17 cellular contexts compared by ENCODE assay signal in the genomic region with DNA sequence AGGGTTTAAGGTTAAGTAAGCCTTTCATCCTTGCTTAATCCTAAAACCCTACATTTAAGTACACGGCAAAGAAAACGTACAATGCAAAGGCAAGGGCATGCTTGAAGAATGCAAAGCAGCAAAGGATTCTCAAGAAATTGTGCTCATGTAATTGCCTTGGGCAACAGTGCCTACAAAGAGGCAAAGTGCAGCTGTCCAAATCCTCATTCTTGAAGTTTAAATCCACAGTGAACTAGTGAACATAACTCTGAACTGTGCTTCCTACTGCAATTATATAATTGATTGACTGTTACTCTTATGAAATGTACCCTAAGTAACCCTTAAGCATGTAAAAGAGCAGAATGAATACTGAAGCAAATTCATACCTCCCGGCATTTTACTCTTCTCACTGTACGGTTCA.
DNase-seq lines count a peak whose midpoint lies in the region; TF ChIP-seq lines count a peak whose summit lies in the region.
"Had no signal": no experiment of that assay in that cellular context is flagged by ENCODE, and none has a peak within 500 bp of the region (broad histone marks: within the 10 kb centered on the region; RNA-seq: fewer than 3 reads in every experiment).

No MANE protein-coding gene starts in this region.

- no TSS peak for BruUV-seq in PC-9 (replicated peaks; lab: Mats Ljungman, UMichigan)

- peak overlapping the region in 1 of 2 experiments; percentile 40 for H2BK12ac ChIP-seq in mesenchymal stem cell (ENCODE audit: low read length in 2 of 2)

- no peaks in the 10 kb centered on the region for H3K9me3 ChIP-seq in PC-9 (ENCODE audit: insufficient read depth, low read depth)
- H3K9me3 ChIP-seq in mesenchymal stem cell (ENCODE audit: control insufficient read depth, low read length): peaks cover 12% of the 10 kb centered on the region
- H3K9me3 ChIP-seq in stomach smooth muscle (ENCODE audit: control insufficient read depth in 2 of 2, low read length in 2 of 2): no peaks in the 10 kb centered on the region
- no peaks in the 10 kb centered on the region for H3K9me3 ChIP-seq in testis
- H3K9me3 ChIP-seq: prostate gland, vagina had no signal

- no peak overlapping the region for H4K91ac ChIP-seq in mesenchymal stem cell (ENCODE audit: low read length)

- H3K4ac ChIP-seq in mesenchymal stem cell (ENCODE audit: low read depth in 1 of 2, low read length in 2 of 2): peak overlapping the region in 1 of 2 experiments; percentile 73

- WGBS in mesenchymal stem cell: 91% methylated on average over 4 of the region's 4 CpGs
- WGBS in testis, 2 donors: 84 to 94% methylated on average over 4 of the region's 4 CpGs

- H3K27me3 ChIP-seq in PC-9 (ENCODE audit: insufficient read depth, low read depth) (no peaks in the 10 kb centered on the region), mesenchymal stem cell (ENCODE audit: control insufficient read depth in 1 of 2, insufficient read depth in 1 of 2, low read length in 2 of 2) (no peaks in the 10 kb centered on the region), stomach smooth muscle (ENCODE audit: control insufficient read depth in 1 of 2, insufficient read depth in 2 of 2, low read length in 2 of 2) (no peaks in the 10 kb centered on the region), testis (no peaks in the 10 kb centered on the region)
- H3K27me3 ChIP-seq: BLaER1, vagina had no signal

- peaks cover 20% of the 10 kb centered on the region for H3K79me1 ChIP-seq in mesenchymal stem cell (replicated peaks; ENCODE audit: low read length, poor library complexity, severe bottlenecking)

- 0 out of 2 replicates have a peak, but pooled peaks cover 10% of the 10 kb centered on the region for H3K36me3 ChIP-seq in PC-9 (ENCODE audit: low read depth)
- peaks cover 4 to 9% of the 10 kb centered on the region in 2 experiments for H3K36me3 ChIP-seq in mesenchymal stem cell (ENCODE audit: control insufficient read depth in 1 of 2, insufficient read depth in 2 of 2, low read depth in 1 of 2, low read length in 2 of 2)
- H3K36me3 ChIP-seq in stomach smooth muscle (ENCODE audit: control insufficient read depth in 2 of 2, insufficient read depth in 2 of 2, low read length in 2 of 2): no peaks in the 10 kb centered on the region
- H3K36me3 ChIP-seq in testis (ENCODE audit: low read depth, missing control alignments): no peaks in the 10 kb centered on the region
- H3K36me3 ChIP-seq: prostate gland, vagina had no signal

- no peak overlapping the region for H2BK15ac ChIP-seq in mesenchymal stem cell (ENCODE audit: low read depth, poor library complexity, severe bottlenecking)

- H3F3A ChIP-seq in PC-9 (ENCODE audit: insufficient read depth, low read depth): peaks cover 41% of the 10 kb centered on the region

- H3K27ac ChIP-seq in PC-9 (peak overlapping the region; percentile 70), epithelial cell of prostate (peak overlapping the region; percentile 88), mesenchymal stem cell (ENCODE audit: low read length, poor library complexity, severe bottlenecking) (no peak overlapping the region), stomach smooth muscle (ENCODE audit: low read length) (peak overlapping the region; percentile 11), testis (no peak overlapping the region)
- H3K27ac ChIP-seq: BLaER1, prostate gland had no signal

- H2AFZ ChIP-seq in PC-9 (no peak overlapping the region), mesenchymal stem cell (ENCODE audit: low read depth, low read length) (no peak overlapping the region)

- DNase-seq in PC-9 (no peak), epithelial cell of prostate (ENCODE audit: low read depth, low spot score) (no peak), mesenchymal stem cell (no peak), GF-D8 (lab: John Stamatoyannopoulos, UW) (no peak), occipital lobe (lab: John Stamatoyannopoulos, UW) (no peak), testis (no peak)
- DNase-seq: activated CD8-positive, alpha-beta memory T cell treated with anti-CD3 and anti-CD28 coated beads, Interleukin-2, amount 10 ng/mL, durations not matched to agents 7 days and 5 days; activated naive CD4-positive, alpha-beta T cell treated with anti-CD3 and anti-CD28 coated beads for 36 hours; DMS153; endodermal cell; NCI-H187; NCI-H524 treated with DMSO at 0.1 percent for 48 hours; stimulated activated CD4-positive, alpha-beta T cell treated with anti-CD3 and anti-CD28 coated beads, Interleukin-2, amount 100 ng/mL, for 24 hours had no signal

- H3K4me1 ChIP-seq in PC-9 (replicated peaks; ENCODE audit: insufficient read depth): peaks cover 37% of the 10 kb centered on the region
- peaks cover 3% of the 10 kb centered on the region for H3K4me1 ChIP-seq in mesenchymal stem cell (ENCODE audit: control insufficient read depth, insufficient read depth, low read depth, low read length)
- H3K4me1 ChIP-seq in stomach smooth muscle (ENCODE audit: control insufficient read depth, insufficient read depth, low read length): peaks cover 11% of the 10 kb centered on the region
- H3K4me1 ChIP-seq in testis: no peaks in the 10 kb centered on the region
- H3K4me1 ChIP-seq: BLaER1, prostate gland had no signal

- H3K9me2 ChIP-seq in PC-9 (ENCODE audit: insufficient read depth): no peaks in the 10 kb centered on the region

- H4K20me1 ChIP-seq in PC-9 (ENCODE audit: insufficient read depth): no peaks in the 10 kb centered on the region
- H4K20me1 ChIP-seq: BLaER1 had no signal

- peak overlapping the region; percentile 84 for H3K9ac ChIP-seq in mesenchymal stem cell (ENCODE audit: low read length)
- peak overlapping the region in 1 of 2 donors; percentile 56 for H3K9ac ChIP-seq in stomach smooth muscle (ENCODE audit: low read length in 2 of 2)
- H3K9ac ChIP-seq: BLaER1 had no signal

- H3K23ac ChIP-seq in mesenchymal stem cell (ENCODE audit: low read length in 2 of 2): no peak overlapping the region

- no peak overlapping the region for H3K4me3 ChIP-seq in PC-9
- peak overlapping the region in 1 of 2 experiments; percentile 67 for H3K4me3 ChIP-seq in mesenchymal stem cell (ENCODE audit: insufficient read depth in 1 of 2, low read depth in 1 of 2, low read length in 2 of 2)
- peak overlapping the region in 1 of 2 donors; percentile 8 for H3K4me3 ChIP-seq in stomach smooth muscle (ENCODE audit: low read length in 2 of 2)
- H3K4me3 ChIP-seq in testis: no peak overlapping the region
- H3K4me3 ChIP-seq: BLaER1, prostate gland, vagina had no signal

- peak overlapping the region; percentile 35; the same call in 1 of the 2 replicates for H3K4me2 ChIP-seq in PC-9
- no peak overlapping the region for H3K4me2 ChIP-seq in mesenchymal stem cell (ENCODE audit: low read length, poor library complexity, severe bottlenecking)
- H3K4me2 ChIP-seq: BLaER1 had no signal

- peaks cover 65% of the 10 kb centered on the region for H3K79me2 ChIP-seq in PC-9 (ENCODE audit: low read depth)

- H4K8ac ChIP-seq in mesenchymal stem cell (ENCODE audit: low read length): no peak overlapping the region

- H2BK120ac ChIP-seq in mesenchymal stem cell (ENCODE audit: low read depth, low read length): no peak overlapping the region

- TF ChIP-seq CTCF in PC-9 (conservative IDR thresholded peaks at IDR 0.05): no peak
- TF ChIP-seq CTCF in testis (IDR thresholded peaks at IDR 0.05): no peak

- H2AK5ac ChIP-seq in mesenchymal stem cell (ENCODE audit: low read length, severe bottlenecking): no peak overlapping the region

- no peak overlapping the region for H3K14ac ChIP-seq in mesenchymal stem cell (ENCODE audit: low read length in 2 of 2)

- H3K18ac ChIP-seq in mesenchymal stem cell (ENCODE audit: low read depth in 1 of 2, low read length in 2 of 2): no peak overlapping the region

- intact Hi-C loops in PC-9 (cut with micrococcal nuclease; ENCODE audit: unreplicated experiment): no loop called here
- intact Hi-C loops in testis (cut with DNase I; ENCODE audit: low total_unique reads): no loop called here

- CTCF ChIA-PET in PC-9 (lab: Charles Lee): no interaction called here

- H2BK5ac ChIP-seq in mesenchymal stem cell (ENCODE audit: low read depth, low read length, poor library complexity, severe bottlenecking): no peak overlapping the region

- TF ChIP-seq POLR2A in testis (IDR thresholded peaks at IDR 0.05): no peak

- POLR2A ChIA-PET in PC-9 (lab: Charles Lee; ENCODE audit: unreplicated experiment): no interaction called here

Comparison
In these comparisons a context has a peak if more than half of its experiments do, and no peak if none do; other contexts are left out.
1. H3K27ac ChIP-seq: peak in PC-9 (single experiment), epithelial cell of prostate (single experiment) and stomach smooth muscle (single experiment); none in mesenchymal stem cell (single experiment) and testis (0 of 2).